Comparison of ENCODE assay signal across 19 cellular contexts in the genomic region with DNA sequence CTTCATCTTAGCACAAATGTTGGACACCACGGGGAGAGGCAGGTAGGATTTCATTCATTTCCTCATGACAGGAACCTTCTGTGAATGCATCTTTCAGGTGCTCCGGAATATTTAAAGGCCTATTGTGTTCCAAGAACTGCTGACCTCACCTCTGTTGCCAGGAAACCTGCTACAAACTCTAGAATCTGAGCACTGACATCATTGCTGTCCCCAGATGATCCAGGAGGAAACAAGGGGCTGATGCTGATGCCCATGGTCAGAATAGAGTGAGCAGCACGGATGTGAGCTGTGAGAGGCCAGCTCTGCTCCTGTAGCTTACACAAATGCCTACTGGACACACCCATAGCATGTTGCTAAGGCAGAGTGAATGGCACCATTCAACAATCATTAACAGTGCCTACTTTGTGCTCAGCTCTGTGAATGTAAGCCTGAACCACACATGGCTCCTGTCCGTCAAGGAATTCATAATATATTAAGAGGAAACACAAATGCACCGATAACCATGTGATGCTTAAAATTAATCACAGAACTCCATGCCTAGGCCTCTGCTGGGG.
DNase-seq lines count a peak whose midpoint lies in the region; TF ChIP-seq lines count a peak whose summit lies in the region.
"Had no signal": no experiment of that assay in that cellular context is flagged by ENCODE, and none has a peak within 500 bp of the region (broad histone marks: within the 10 kb centered on the region; RNA-seq: fewer than 3 reads in every experiment).

No MANE protein-coding gene starts in this region.

- H3K4me1 Mint-ChIP-seq in type B pancreatic cell (ENCODE audit: unreplicated experiment): peaks cover 6% of the 10 kb centered on the region
- H3K4me1 Mint-ChIP-seq: H9 had no signal

- H3K27ac ChIP-seq in left ventricle myocardium inferior (replicated peaks): peak overlapping the region; percentile 36
- H3K27ac ChIP-seq in effector memory CD4-positive, alpha-beta T cell (ENCODE audit: insufficient read depth, low read length, poor library complexity, severe bottlenecking): no peak overlapping the region
- H3K27ac ChIP-seq: A549, C4-2B had no signal

- DNase-seq in left ventricle myocardium inferior (no peak), cardiac septum (ENCODE audit: low spot score) (no peak), NCI-H69 (lab: John Stamatoyannopoulos, UW) (peak; percentile 55), kidney tubule cell (ENCODE audit: low spot score) (peak; percentile 50), type B pancreatic cell (ENCODE audit: extremely low spot score, unreplicated experiment) (no peak), germinal center (ENCODE audit: low spot score) (no peak)
- no peak for DNase-seq in stimulated activated CD4-positive, alpha-beta T cell treated with anti-CD3 and anti-CD28 coated beads, Interleukin-1b, Interleukin-23, amount 100 ng/mL, for 48 hours
- no peak for DNase-seq in effector memory CD4-positive, alpha-beta T cell
- DNase-seq: Caco-2, DMS79 treated with DMSO at 0.1 percent for 48 hours, H9, IMR-90, Karpas-422, MM.1S, NCI-H1092 treated with DMSO at 0.1 percent for 48 hours, NCI-H2107, NCI-H526 treated with DMSO at 0.1 percent for 48 hours had no signal

- H3K27me3 ChIP-seq in left ventricle myocardium inferior (ENCODE audit: low read depth): no peaks in the 10 kb centered on the region
- no peaks in the 10 kb centered on the region for H3K27me3 ChIP-seq in effector memory CD4-positive, alpha-beta T cell (replicated peaks; ENCODE audit: control insufficient read depth, insufficient read depth, low read length, poor library complexity, severe bottlenecking)

- H3K36me3 Mint-ChIP-seq in type B pancreatic cell: no peaks in the 10 kb centered on the region

- H3K9me3 Mint-ChIP-seq in type B pancreatic cell: peaks cover 1% of the 10 kb centered on the region
- H3K9me3 Mint-ChIP-seq: H9 had no signal

- no peak overlapping the region for H3K4me3 Mint-ChIP-seq in type B pancreatic cell
- H3K4me3 Mint-ChIP-seq: H9 had no signal

- no peak overlapping the region for H3K4me3 ChIP-seq in left ventricle myocardium inferior
- no peak overlapping the region for H3K4me3 ChIP-seq in effector memory CD4-positive, alpha-beta T cell (ENCODE audit: insufficient read depth, low read depth, low read length, poor library complexity, severe bottlenecking)
- H3K4me3 ChIP-seq: A549 had no signal

- no peaks in the 10 kb centered on the region for H3K27me3 Mint-ChIP-seq in type B pancreatic cell

- peaks cover 5% of the 10 kb centered on the region for H3K4me1 ChIP-seq in left ventricle myocardium inferior
- H3K4me1 ChIP-seq in effector memory CD4-positive, alpha-beta T cell (ENCODE audit: control insufficient read depth, insufficient read depth, low read length, poor library complexity, severe bottlenecking): no peaks in the 10 kb centered on the region
- H3K4me1 ChIP-seq: A549, Caco-2 had no signal

- no peaks in the 10 kb centered on the region for H3K36me3 ChIP-seq in left ventricle myocardium inferior
- no peaks in the 10 kb centered on the region for H3K36me3 ChIP-seq in effector memory CD4-positive, alpha-beta T cell (ENCODE audit: control insufficient read depth, insufficient read depth, low read length)

- no peak for TF ChIP-seq CTCF in left ventricle myocardium inferior (IDR thresholded peaks at IDR 0.05; ENCODE audit: borderline replicate concordance)
- no peak for TF ChIP-seq CTCF in type B pancreatic cell (conservative IDR thresholded peaks at IDR 0.05)

- intact Hi-C loops in left ventricle myocardium inferior (cut with micrococcal nuclease): no loop called here
- intact Hi-C loops in cardiac septum (cut with DNase I): no loop called here

- peak overlapping the region; percentile 47 for H3K27ac Mint-ChIP-seq in type B pancreatic cell

- no peaks in the 10 kb centered on the region for H3K9me3 ChIP-seq in left ventricle myocardium inferior (replicated peaks)
- H3K9me3 ChIP-seq in effector memory CD4-positive, alpha-beta T cell (ENCODE audit: control insufficient read depth, low read length): no peaks in the 10 kb centered on the region
- H3K9me3 ChIP-seq: A549, Caco-2 had no signal

Comparison
In these comparisons a context has a peak if more than half of its experiments do, and no peak if none do; other contexts are left out.
1. DNase-seq: peak in NCI-H69 (single experiment) and kidney tubule cell (single experiment); none in left ventricle myocardium inferior (single experiment), cardiac septum (single experiment), type B pancreatic cell (single experiment), stimulated activated CD4-positive, alpha-beta T cell treated with anti-CD3 and anti-CD28 coated beads, Interleukin-1b, Interleukin-23, amount 100 ng/mL, for 48 hours (single experiment), germinal center (single experiment) and effector memory CD4-positive, alpha-beta T cell (0 of 3).